ENCODE assay signal across 1 cellular context in the genomic region with DNA sequence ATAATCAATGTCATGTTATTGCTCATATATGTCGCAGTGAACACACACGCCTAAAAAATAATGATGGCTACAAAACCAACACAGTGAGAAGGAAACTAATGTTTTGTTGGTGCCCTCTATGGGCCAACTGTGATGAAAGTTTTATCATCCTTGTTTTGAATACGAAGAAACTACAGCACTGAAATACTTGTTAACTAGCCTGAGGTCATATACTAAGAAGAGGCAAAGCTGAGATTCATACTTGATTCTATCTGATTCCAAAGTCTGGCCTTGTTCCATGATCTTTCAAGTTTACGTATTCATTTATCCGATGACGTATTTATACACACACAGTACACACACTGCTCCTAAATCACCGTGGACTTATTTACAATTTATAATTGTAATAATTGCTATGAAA.
TF ChIP-seq lines count a peak whose summit lies in the region.

No MANE protein-coding gene starts in this region.

TF ChIP-seq in HEK293, 187 proteins besides CTCF, POLR2A, EP300 and RAD21 (continued from another document):
- TF ChIP-seq ZBTB44 (tag by site-specific recombination; IDR thresholded peaks at IDR 0.05) = no peak
- TF ChIP-seq, protein P1, sequence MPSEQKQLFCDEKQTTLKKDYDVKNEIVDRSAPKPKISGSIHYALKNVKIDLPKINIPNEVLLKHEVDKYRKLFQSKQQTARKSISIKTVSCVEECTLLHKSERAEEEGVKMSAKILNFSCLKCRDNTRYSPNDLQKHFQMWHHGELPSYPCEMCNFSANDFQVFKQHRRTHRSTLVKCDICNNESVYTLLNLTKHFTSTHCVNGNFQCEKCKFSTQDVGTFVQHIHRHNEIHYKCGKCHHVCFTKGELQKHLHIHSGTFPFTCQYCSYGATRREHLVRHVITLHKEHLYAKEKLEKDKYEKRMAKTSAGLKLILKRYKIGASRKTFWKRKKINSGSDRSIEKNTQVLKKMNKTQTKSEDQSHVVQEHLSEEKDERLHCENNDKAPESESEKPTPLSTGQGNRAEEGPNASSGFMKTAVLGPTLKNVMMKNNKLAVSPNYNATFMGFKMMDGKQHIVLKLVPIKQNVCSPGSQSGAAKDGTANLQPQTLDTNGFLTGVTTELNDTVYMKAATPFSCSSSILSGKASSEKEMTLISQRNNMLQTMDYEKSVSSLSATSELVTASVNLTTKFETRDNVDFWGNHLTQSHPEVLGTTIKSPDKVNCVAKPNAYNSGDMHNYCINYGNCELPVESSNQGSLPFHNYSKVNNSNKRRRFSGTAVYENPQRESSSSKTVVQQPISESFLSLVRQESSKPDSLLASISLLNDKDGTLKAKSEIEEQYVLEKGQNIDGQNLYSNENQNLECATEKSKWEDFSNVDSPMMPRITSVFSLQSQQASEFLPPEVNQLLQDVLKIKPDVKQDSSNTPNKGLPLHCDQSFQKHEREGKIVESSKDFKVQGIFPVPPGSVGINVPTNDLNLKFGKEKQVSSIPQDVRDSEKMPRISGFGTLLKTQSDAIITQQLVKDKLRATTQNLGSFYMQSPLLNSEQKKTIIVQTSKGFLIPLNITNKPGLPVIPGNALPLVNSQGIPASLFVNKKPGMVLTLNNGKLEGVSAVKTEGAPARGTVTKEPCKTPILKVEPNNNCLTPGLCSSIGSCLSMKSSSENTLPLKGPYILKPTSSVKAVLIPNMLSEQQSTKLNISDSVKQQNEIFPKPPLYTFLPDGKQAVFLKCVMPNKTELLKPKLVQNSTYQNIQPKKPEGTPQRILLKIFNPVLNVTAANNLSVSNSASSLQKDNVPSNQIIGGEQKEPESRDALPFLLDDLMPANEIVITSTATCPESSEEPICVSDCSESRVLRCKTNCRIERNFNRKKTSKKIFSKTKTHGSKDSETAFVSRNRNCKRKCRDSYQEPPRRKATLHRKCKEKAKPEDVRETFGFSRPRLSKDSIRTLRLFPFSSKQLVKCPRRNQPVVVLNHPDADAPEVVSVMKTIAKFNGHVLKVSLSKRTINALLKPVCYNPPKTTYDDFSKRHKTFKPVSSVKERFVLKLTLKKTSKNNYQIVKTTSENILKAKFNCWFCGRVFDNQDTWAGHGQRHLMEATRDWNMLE (tag by site-specific recombination; conservative IDR thresholded peaks at IDR 0.05; ENCODE audit: low read depth) = no peak
- TF ChIP-seq ZNF654 (tag by site-specific recombination; IDR thresholded peaks at IDR 0.05; ENCODE audit: low read depth) = peak; percentile 42
- no peak for TF ChIP-seq ZNF48 (tag by site-specific recombination; IDR thresholded peaks at IDR 0.05)
- TF ChIP-seq ZSCAN16 (tag by site-specific recombination; IDR thresholded peaks at IDR 0.05) = no peak
TF ChIP-seq in HEK293: peak in this region for 1.
